Comparison of ENCODE assay signal across 1 cellular context in genomic region chr5:173329370-173330150, GRCh38.
TF ChIP-seq lines count a peak whose summit lies in the region.

No MANE protein-coding gene starts in this region.

TF ChIP-seq in SK-N-SH, 30 proteins besides CTCF, POLR2A, EP300 and RAD21 (continued from another document):
- TF ChIP-seq IRF3 (IDR thresholded peaks at IDR 0.05; ENCODE audit: low read depth, low read length) (no peak), CHD2 (IDR thresholded peaks at IDR 0.05; ENCODE audit: low read length, partially characterized antibody) (peak; percentile 13), TAF1 (IDR thresholded peaks at IDR 0.05; ENCODE audit: borderline replicate concordance, low read depth, low read length) (no peak), FOXJ3 (CRISPR knock-in tag; IDR thresholded peaks at IDR 0.05) (no peak)
